Comparison of ENCODE assay signal across 1 cellular context in the genomic region with DNA sequence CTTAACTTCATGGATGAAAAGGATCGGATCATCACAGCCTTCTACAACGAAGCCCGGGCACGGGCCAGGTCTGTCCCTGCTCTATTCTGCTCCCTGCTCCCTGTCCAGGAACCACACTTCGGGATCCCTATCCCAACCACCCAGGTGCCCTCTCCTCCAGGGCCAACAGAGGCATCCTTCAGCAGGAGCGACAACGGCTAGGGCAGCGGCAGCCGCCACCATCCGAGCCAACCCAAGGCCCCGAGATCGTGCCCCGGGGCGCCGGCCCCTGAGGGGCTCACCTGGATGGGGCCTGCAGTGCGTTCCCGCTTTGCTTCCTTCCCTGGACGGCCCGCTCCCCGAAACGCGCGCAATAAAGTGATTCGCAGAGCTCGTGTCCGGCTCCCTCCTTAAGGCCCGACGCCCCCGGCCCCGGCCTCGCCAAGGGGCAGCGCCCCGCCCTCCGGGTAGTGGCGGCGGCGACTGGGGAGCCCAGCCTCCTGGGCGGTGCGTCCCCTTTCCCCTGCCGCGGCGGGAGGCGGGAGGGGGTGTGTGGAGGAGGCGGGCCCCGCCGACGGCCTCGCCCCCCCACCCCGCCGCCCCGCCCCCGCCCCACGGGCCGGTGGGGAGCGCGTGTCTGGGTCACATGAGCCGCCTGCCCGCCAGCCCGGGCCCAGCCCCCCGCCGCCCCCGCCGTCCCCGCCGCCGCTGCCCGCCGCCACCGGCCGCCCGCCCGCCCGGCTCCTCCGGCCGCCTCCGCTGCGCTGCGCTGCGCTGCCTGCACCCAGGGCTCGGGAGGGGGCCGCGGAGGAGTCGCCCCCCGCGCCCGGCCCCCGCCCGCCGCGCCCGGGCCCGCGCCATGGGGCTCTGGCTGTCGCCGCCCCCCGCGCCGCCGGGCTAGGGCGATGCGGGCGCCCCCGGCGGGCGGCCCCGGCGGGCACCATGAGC.
TF ChIP-seq lines count a peak whose summit lies in the region.

TSS of gene VEGFB (plus strand) at position 672 of the 927 bp plus-strand sequence. CDS start at position 922, 250 bp downstream.

TF ChIP-seq in HEK293, 187 proteins besides CTCF, POLR2A, EP300 and RAD21 (continued from another document and continues in another):
- TF ChIP-seq, protein P1, sequence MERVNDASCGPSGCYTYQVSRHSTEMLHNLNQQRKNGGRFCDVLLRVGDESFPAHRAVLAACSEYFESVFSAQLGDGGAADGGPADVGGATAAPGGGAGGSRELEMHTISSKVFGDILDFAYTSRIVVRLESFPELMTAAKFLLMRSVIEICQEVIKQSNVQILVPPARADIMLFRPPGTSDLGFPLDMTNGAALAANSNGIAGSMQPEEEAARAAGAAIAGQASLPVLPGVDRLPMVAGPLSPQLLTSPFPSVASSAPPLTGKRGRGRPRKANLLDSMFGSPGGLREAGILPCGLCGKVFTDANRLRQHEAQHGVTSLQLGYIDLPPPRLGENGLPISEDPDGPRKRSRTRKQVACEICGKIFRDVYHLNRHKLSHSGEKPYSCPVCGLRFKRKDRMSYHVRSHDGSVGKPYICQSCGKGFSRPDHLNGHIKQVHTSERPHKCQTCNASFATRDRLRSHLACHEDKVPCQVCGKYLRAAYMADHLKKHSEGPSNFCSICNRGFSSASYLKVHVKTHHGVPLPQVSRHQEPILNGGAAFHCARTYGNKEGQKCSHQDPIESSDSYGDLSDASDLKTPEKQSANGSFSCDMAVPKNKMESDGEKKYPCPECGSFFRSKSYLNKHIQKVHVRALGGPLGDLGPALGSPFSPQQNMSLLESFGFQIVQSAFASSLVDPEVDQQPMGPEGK (tag by site-specific recombination; IDR thresholded peaks at IDR 0.05): peak; percentile 55; the same call in 1 of the 2 replicates
- TF ChIP-seq FEZF1 (tag by site-specific recombination; IDR thresholded peaks at IDR 0.05) (no peak), GLIS2 (tag by site-specific recombination; IDR thresholded peaks at IDR 0.05) (peak; percentile 74), ZBTB8A (tag by site-specific recombination; IDR thresholded peaks at IDR 0.05) (peak; percentile 58; the same call in 1 of the 2 replicates), KLF9 (tag by site-specific recombination; IDR thresholded peaks at IDR 0.05; ENCODE audit: low read depth) (peak; percentile 46; the same call in 1 of the 2 replicates), ZNF394 (tag by site-specific recombination; IDR thresholded peaks at IDR 0.05; ENCODE audit: borderline replicate concordance) (no peak), KLF10 (tag by site-specific recombination; IDR thresholded peaks at IDR 0.05) (peak; percentile 64), SCRT1 (tag by site-specific recombination; IDR thresholded peaks at IDR 0.05; ENCODE audit: borderline replicate concordance) (no peak), GLIS1 (tag by site-specific recombination; IDR thresholded peaks at IDR 0.05) (peak; percentile 44; the same call in 1 of the 2 replicates), OVOL3 (tag by site-specific recombination; IDR thresholded peaks at IDR 0.05) (no peak), ZSCAN23 (tag by site-specific recombination; IDR thresholded peaks at IDR 0.05) (no peak), ZBTB49 (tag by site-specific recombination; IDR thresholded peaks at IDR 0.05; ENCODE audit: low read depth) (no peak), ZIC2 (tag by site-specific recombination; IDR thresholded peaks at IDR 0.05) (peak; percentile 74), ZNF561 (tag by site-specific recombination; IDR thresholded peaks at IDR 0.05; ENCODE audit: borderline replicate concordance) (0 out of 2 replicates have a peak, but pooled peaks have one; percentile 50), RBAK (tag by site-specific recombination; IDR thresholded peaks at IDR 0.05) (no peak), ZNF513 (tag by site-specific recombination; IDR thresholded peaks at IDR 0.05) (no peak), GFI1B (tag by site-specific recombination; IDR thresholded peaks at IDR 0.05) (no peak), ZNF660 (tag by site-specific recombination; IDR thresholded peaks at IDR 0.05) (no peak), YY2 (tag by site-specific recombination; IDR thresholded peaks at IDR 0.05) (no peak), ZNF341 (tag by site-specific recombination; IDR thresholded peaks at IDR 0.05; ENCODE audit: low read depth) (no peak), ZBTB7A (tag by site-specific recombination; IDR thresholded peaks at IDR 0.05; ENCODE audit: low read depth) (no peak; the same call in 1 of the 2 replicates), ZNF274 (IDR thresholded peaks at IDR 0.05; ENCODE audit: low read length) (no peak), ZNF274 (tag by site-specific recombination; IDR thresholded peaks at IDR 0.05; ENCODE audit: borderline replicate concordance) (no peak), ZNF426 (tag by site-specific recombination; IDR thresholded peaks at IDR 0.05) (no peak), ZNF132 (tag by site-specific recombination; IDR thresholded peaks at IDR 0.05; ENCODE audit: borderline replicate concordance) (no peak)
- TF ChIP-seq, protein P2, sequence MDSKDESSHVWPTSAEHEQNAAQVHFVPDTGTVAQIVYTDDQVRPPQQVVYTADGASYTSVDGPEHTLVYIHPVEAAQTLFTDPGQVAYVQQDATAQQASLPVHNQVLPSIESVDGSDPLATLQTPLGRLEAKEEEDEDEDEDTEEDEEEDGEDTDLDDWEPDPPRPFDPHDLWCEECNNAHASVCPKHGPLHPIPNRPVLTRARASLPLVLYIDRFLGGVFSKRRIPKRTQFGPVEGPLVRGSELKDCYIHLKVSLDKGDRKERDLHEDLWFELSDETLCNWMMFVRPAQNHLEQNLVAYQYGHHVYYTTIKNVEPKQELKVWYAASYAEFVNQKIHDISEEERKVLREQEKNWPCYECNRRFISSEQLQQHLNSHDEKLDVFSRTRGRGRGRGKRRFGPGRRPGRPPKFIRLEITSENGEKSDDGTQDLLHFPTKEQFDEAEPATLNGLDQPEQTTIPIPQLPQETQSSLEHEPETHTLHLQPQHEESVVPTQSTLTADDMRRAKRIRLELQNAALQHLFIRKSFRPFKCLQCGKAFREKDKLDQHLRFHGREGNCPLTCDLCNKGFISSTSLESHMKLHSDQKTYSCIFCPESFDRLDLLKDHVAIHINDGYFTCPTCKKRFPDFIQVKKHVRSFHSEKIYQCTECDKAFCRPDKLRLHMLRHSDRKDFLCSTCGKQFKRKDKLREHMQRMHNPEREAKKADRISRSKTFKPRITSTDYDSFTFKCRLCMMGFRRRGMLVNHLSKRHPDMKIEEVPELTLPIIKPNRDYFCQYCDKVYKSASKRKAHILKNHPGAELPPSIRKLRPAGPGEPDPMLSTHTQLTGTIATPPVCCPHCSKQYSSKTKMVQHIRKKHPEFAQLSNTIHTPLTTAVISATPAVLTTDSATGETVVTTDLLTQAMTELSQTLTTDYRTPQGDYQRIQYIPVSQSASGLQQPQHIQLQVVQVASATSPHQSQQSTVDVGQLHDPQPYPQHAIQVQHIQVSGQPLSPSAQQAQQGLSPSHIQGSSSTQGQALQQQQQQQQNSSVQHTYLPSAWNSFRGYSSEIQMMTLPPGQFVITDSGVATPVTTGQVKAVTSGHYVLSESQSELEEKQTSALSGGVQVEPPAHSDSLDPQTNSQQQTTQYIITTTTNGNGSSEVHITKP (tag by site-specific recombination; IDR thresholded peaks at IDR 0.05): no peak
- TF ChIP-seq, protein P3, sequence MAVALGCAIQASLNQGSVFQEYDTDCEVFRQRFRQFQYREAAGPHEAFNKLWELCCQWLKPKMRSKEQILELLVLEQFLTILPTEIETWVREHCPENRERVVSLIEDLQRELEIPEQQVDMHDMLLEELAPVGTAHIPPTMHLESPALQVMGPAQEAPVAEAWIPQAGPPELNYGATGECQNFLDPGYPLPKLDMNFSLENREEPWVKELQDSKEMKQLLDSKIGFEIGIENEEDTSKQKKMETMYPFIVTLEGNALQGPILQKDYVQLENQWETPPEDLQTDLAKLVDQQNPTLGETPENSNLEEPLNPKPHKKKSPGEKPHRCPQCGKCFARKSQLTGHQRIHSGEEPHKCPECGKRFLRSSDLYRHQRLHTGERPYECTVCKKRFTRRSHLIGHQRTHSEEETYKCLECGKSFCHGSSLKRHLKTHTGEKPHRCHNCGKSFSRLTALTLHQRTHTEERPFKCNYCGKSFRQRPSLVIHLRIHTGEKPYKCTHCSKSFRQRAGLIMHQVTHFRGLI (tag by site-specific recombination; IDR thresholded peaks at IDR 0.05): no peak
- TF ChIP-seq, protein P4, sequence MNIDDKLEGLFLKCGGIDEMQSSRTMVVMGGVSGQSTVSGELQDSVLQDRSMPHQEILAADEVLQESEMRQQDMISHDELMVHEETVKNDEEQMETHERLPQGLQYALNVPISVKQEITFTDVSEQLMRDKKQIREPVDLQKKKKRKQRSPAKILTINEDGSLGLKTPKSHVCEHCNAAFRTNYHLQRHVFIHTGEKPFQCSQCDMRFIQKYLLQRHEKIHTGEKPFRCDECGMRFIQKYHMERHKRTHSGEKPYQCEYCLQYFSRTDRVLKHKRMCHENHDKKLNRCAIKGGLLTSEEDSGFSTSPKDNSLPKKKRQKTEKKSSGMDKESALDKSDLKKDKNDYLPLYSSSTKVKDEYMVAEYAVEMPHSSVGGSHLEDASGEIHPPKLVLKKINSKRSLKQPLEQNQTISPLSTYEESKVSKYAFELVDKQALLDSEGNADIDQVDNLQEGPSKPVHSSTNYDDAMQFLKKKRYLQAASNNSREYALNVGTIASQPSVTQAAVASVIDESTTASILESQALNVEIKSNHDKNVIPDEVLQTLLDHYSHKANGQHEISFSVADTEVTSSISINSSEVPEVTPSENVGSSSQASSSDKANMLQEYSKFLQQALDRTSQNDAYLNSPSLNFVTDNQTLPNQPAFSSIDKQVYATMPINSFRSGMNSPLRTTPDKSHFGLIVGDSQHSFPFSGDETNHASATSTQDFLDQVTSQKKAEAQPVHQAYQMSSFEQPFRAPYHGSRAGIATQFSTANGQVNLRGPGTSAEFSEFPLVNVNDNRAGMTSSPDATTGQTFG (tag by site-specific recombination; IDR thresholded peaks at IDR 0.05; ENCODE audit: borderline replicate concordance): no peak
- TF ChIP-seq, protein P5, sequence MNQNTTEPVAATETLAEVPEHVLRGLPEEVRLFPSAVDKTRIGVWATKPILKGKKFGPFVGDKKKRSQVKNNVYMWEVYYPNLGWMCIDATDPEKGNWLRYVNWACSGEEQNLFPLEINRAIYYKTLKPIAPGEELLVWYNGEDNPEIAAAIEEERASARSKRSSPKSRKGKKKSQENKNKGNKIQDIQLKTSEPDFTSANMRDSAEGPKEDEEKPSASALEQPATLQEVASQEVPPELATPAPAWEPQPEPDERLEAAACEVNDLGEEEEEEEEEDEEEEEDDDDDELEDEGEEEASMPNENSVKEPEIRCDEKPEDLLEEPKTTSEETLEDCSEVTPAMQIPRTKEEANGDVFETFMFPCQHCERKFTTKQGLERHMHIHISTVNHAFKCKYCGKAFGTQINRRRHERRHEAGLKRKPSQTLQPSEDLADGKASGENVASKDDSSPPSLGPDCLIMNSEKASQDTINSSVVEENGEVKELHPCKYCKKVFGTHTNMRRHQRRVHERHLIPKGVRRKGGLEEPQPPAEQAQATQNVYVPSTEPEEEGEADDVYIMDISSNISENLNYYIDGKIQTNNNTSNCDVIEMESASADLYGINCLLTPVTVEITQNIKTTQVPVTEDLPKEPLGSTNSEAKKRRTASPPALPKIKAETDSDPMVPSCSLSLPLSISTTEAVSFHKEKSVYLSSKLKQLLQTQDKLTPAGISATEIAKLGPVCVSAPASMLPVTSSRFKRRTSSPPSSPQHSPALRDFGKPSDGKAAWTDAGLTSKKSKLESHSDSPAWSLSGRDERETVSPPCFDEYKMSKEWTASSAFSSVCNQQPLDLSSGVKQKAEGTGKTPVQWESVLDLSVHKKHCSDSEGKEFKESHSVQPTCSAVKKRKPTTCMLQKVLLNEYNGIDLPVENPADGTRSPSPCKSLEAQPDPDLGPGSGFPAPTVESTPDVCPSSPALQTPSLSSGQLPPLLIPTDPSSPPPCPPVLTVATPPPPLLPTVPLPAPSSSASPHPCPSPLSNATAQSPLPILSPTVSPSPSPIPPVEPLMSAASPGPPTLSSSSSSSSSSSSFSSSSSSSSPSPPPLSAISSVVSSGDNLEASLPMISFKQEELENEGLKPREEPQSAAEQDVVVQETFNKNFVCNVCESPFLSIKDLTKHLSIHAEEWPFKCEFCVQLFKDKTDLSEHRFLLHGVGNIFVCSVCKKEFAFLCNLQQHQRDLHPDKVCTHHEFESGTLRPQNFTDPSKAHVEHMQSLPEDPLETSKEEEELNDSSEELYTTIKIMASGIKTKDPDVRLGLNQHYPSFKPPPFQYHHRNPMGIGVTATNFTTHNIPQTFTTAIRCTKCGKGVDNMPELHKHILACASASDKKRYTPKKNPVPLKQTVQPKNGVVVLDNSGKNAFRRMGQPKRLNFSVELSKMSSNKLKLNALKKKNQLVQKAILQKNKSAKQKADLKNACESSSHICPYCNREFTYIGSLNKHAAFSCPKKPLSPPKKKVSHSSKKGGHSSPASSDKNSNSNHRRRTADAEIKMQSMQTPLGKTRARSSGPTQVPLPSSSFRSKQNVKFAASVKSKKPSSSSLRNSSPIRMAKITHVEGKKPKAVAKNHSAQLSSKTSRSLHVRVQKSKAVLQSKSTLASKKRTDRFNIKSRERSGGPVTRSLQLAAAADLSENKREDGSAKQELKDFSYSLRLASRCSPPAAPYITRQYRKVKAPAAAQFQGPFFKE (tag by site-specific recombination; IDR thresholded peaks at IDR 0.05; ENCODE audit: borderline replicate concordance): no peak
